In the genomic region with DNA sequence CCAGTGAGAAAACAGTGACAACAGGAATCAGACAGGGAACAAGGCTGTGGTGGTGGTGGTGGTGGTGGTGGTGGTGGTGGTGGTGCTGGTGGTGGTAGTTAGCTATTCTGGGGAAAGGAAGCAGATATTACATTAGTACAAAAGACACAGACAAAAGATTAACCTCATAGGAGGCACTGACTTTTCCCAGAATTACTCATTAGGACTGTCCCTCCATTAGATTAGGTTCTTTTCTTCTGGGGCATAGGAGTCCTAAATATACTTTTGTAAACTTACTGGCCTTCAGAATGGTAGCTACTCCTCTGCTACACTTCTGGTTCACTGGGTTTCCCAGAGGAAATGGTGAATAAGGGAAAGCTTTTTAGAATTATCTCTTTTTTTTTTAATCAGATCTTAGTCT, we compare ENCODE assay signal across 18 cellular contexts.
DNase-seq lines count a peak whose midpoint lies in the region; ATAC-seq lines count a peak whose summit lies in the region.
"Had no signal": no experiment of that assay in that cellular context is flagged by ENCODE, and none has a peak within 500 bp of the region (broad histone marks: within the 10 kb centered on the region; RNA-seq: fewer than 3 reads in every experiment).

No MANE protein-coding gene starts in this region.

- intact Hi-C loops in left cardiac atrium (cut with DNase I), result no loop called here

- ATAC-seq in GM19395 (IDR thresholded peaks at IDR 0.05; ENCODE audit: unreplicated experiment) (peak; percentile 67), HG02840 (IDR thresholded peaks at IDR 0.05; ENCODE audit: low FRiP score, unreplicated experiment) (peak; percentile 72), HG03342 (IDR thresholded peaks at IDR 0.05; ENCODE audit: unreplicated experiment) (peak; percentile 72), left cardiac atrium (no peak), HG03175 (IDR thresholded peaks at IDR 0.05; ENCODE audit: unreplicated experiment) (no peak)
- ATAC-seq: gastrocnemius medialis had no signal

- DNase-seq in left cardiac atrium, result no peak
- DNase-seq in AG20443 (ENCODE audit: low spot score), result no peak
- no peak for DNase-seq in NCI-H1417 treated with DMSO at 0.1 percent for 48 hours (lab: John Stamatoyannopoulos, UW)
- DNase-seq: activated CD4-positive, alpha-beta T cell treated with anti-CD3 and anti-CD28 coated beads, Interleukin-2, amount 10 ng/mL, durations not matched to agents 24 days and 14 days; activated CD8-positive, alpha-beta memory T cell treated with anti-CD3 and anti-CD28 coated beads, Interleukin-2, amount 50 U/mL, for 4 hours; activated effector memory CD4-positive, alpha-beta T cell treated with Interleukin-2 at 50 U/mL for 16 hours; erythroblast; gastrocnemius medialis; MM.1S; NCI-H1694 treated with DMSO at 0.1 percent for 48 hours; NCI-H345; small intestine; stimulated activated CD8-positive, alpha-beta memory T cell treated with anti-CD3 and anti-CD28 coated beads, Interleukin-4, amount 100 ng/mL, for 48 hours; SW 1271 had no signal

Comparison
In these comparisons a context has a peak if more than half of its experiments do, and no peak if none do; other contexts are left out.
1. ATAC-seq: peak in GM19395 (single experiment), HG02840 (single experiment) and HG03342 (single experiment); none in left cardiac atrium (0 of 2) and HG03175 (single experiment).